In genomic region chr5:59544573-59544972, GRCh38 we compare ENCODE assay signal across 10 cellular contexts.
"Had no signal": no experiment of that assay in that cellular context is flagged by ENCODE, and none has a peak within 500 bp of the region (broad histone marks: within the 10 kb centered on the region; RNA-seq: fewer than 3 reads in every experiment).

No MANE protein-coding gene starts in this region.

- DNase-seq: activated CD4-positive, alpha-beta T cell treated with anti-CD3 and anti-CD28 coated beads, Interleukin-2, amount 10 ng/mL, durations not matched to agents 7 days and 5 days; activated gamma-delta T cell; effector memory CD8-positive, alpha-beta T cell; esophagus squamous epithelium; stimulated activated CD4-positive, alpha-beta T cell treated with anti-CD3 and anti-CD28 coated beads, Interleukin-15, amount 100 ng/mL, for 24 hours; stimulated activated CD4-positive, alpha-beta T cell treated with anti-CD3 and anti-CD28 coated beads, Interleukin-2, amount 100 ng/mL, for 48 hours; T-helper 9 cell had no signal

- H3K4me3 ChIP-seq: esophagus squamous epithelium, SK-N-MC, suprapubic skin had no signal

- H3K9me3 ChIP-seq: esophagus squamous epithelium, suprapubic skin had no signal

- FAIRE-seq: small intestine had no signal

- H3K36me3 ChIP-seq: esophagus squamous epithelium, suprapubic skin had no signal

- ATAC-seq: effector memory CD8-positive, alpha-beta T cell had no signal

- H3K27ac ChIP-seq: esophagus squamous epithelium, SK-N-MC had no signal

- H3K27me3 ChIP-seq: esophagus squamous epithelium, suprapubic skin had no signal
